In the genomic region with DNA sequence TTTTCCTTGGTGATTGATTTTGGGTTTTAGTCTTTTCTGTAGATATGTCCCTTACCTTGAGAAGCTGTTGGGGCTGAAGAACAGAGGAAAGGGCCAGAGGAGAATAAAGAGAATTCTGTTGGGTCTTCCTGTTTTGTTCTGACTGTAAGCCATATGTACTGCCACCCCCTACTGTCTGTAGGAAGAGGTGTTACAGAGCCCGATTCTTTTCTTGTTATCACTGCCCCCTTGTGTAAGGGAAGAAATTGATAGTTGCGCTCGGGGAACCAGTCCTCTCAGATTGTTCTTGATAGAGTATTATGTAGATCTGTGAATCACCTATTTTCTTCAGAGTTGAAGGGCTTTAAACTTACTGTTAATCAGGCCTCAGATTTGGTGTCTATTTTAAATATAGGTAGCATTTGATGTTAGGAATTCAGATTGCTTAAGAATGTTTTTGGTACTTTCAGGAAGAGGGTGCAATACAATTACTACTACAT, we compare ENCODE assay signal across 1 cellular context.
TF ChIP-seq lines count a peak whose summit lies in the region.

No MANE protein-coding gene starts in this region.

TF ChIP-seq in GM12878, 131 proteins besides CTCF, POLR2A, EP300 and RAD21 (continued from another document):
- TF ChIP-seq, protein P1, sequence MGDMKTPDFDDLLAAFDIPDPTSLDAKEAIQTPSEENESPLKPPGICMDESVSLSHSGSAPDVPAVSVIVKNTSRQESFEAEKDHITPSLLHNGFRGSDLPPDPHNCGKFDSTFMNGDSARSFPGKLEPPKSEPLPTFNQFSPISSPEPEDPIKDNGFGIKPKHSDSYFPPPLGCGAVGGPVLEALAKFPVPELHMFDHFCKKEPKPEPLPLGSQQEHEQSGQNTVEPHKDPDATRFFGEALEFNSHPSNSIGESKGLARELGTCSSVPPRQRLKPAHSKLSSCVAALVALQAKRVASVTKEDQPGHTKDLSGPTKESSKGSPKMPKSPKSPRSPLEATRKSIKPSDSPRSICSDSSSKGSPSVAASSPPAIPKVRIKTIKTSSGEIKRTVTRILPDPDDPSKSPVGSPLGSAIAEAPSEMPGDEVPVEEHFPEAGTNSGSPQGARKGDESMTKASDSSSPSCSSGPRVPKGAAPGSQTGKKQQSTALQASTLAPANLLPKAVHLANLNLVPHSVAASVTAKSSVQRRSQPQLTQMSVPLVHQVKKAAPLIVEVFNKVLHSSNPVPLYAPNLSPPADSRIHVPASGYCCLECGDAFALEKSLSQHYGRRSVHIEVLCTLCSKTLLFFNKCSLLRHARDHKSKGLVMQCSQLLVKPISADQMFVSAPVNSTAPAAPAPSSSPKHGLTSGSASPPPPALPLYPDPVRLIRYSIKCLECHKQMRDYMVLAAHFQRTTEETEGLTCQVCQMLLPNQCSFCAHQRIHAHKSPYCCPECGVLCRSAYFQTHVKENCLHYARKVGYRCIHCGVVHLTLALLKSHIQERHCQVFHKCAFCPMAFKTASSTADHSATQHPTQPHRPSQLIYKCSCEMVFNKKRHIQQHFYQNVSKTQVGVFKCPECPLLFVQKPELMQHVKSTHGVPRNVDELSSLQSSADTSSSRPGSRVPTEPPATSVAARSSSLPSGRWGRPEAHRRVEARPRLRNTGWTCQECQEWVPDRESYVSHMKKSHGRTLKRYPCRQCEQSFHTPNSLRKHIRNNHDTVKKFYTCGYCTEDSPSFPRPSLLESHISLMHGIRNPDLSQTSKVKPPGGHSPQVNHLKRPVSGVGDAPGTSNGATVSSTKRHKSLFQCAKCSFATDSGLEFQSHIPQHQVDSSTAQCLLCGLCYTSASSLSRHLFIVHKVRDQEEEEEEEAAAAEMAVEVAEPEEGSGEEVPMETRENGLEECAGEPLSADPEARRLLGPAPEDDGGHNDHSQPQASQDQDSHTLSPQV (IDR thresholded peaks at IDR 0.05), result peak; percentile 80; the same call in 1 of the 2 replicates
- no peak for TF ChIP-seq ZNF207 (IDR thresholded peaks at IDR 0.05; ENCODE audit: borderline replicate concordance)
- no peak for TF ChIP-seq SUZ12 (IDR thresholded peaks at IDR 0.05; ENCODE audit: unreplicated experiment)
- TF ChIP-seq ESRRA (IDR thresholded peaks at IDR 0.05; ENCODE audit: low read length), result no peak
- TF ChIP-seq RFX5 (IDR thresholded peaks at IDR 0.05; ENCODE audit: low read depth, low read length), result no peak
- peak; percentile 94 for TF ChIP-seq SMC3 (IDR thresholded peaks at IDR 0.05; ENCODE audit: borderline replicate concordance, low read length)
- TF ChIP-seq RBBP5 (conservative IDR thresholded peaks at IDR 0.05), result no peak
- no peak for TF ChIP-seq POU2F2 (IDR thresholded peaks at IDR 0.05; ENCODE audit: borderline replicate concordance, low read depth, low read length)
- no peak for TF ChIP-seq SIN3A (IDR thresholded peaks at IDR 0.05; ENCODE audit: low read depth, low read length)
- TF ChIP-seq JUNB (IDR thresholded peaks at IDR 0.05), result peak; percentile 79
- no peak for TF ChIP-seq DPF2 (IDR thresholded peaks at IDR 0.05)
- TF ChIP-seq, protein P2, sequence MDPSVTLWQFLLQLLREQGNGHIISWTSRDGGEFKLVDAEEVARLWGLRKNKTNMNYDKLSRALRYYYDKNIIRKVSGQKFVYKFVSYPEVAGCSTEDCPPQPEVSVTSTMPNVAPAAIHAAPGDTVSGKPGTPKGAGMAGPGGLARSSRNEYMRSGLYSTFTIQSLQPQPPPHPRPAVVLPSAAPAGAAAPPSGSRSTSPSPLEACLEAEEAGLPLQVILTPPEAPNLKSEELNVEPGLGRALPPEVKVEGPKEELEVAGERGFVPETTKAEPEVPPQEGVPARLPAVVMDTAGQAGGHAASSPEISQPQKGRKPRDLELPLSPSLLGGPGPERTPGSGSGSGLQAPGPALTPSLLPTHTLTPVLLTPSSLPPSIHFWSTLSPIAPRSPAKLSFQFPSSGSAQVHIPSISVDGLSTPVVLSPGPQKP (IDR thresholded peaks at IDR 0.05; ENCODE audit: low read depth, low read length), result no peak
- no peak for TF ChIP-seq CEBPB (IDR thresholded peaks at IDR 0.05; ENCODE audit: borderline replicate concordance in 1 of 2, low read depth in 2 of 2, low read length in 2 of 2)
- TF ChIP-seq, protein P3, sequence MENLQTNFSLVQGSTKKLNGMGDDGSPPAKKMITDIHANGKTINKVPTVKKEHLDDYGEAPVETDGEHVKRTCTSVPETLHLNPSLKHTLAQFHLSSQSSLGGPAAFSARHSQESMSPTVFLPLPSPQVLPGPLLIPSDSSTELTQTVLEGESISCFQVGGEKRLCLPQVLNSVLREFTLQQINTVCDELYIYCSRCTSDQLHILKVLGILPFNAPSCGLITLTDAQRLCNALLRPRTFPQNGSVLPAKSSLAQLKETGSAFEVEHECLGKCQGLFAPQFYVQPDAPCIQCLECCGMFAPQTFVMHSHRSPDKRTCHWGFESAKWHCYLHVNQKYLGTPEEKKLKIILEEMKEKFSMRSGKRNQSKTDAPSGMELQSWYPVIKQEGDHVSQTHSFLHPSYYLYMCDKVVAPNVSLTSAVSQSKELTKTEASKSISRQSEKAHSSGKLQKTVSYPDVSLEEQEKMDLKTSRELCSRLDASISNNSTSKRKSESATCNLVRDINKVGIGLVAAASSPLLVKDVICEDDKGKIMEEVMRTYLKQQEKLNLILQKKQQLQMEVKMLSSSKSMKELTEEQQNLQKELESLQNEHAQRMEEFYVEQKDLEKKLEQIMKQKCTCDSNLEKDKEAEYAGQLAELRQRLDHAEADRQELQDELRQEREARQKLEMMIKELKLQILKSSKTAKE (IDR thresholded peaks at IDR 0.05; ENCODE audit: low read depth, poor library complexity, severe bottlenecking), result no peak
- TF ChIP-seq YBX1 (IDR thresholded peaks at IDR 0.05), result no peak
- TF ChIP-seq ZNF24 (IDR thresholded peaks at IDR 0.05), result peak; percentile 35; the same call in 1 of the 2 replicates
- TF ChIP-seq, protein P4, sequence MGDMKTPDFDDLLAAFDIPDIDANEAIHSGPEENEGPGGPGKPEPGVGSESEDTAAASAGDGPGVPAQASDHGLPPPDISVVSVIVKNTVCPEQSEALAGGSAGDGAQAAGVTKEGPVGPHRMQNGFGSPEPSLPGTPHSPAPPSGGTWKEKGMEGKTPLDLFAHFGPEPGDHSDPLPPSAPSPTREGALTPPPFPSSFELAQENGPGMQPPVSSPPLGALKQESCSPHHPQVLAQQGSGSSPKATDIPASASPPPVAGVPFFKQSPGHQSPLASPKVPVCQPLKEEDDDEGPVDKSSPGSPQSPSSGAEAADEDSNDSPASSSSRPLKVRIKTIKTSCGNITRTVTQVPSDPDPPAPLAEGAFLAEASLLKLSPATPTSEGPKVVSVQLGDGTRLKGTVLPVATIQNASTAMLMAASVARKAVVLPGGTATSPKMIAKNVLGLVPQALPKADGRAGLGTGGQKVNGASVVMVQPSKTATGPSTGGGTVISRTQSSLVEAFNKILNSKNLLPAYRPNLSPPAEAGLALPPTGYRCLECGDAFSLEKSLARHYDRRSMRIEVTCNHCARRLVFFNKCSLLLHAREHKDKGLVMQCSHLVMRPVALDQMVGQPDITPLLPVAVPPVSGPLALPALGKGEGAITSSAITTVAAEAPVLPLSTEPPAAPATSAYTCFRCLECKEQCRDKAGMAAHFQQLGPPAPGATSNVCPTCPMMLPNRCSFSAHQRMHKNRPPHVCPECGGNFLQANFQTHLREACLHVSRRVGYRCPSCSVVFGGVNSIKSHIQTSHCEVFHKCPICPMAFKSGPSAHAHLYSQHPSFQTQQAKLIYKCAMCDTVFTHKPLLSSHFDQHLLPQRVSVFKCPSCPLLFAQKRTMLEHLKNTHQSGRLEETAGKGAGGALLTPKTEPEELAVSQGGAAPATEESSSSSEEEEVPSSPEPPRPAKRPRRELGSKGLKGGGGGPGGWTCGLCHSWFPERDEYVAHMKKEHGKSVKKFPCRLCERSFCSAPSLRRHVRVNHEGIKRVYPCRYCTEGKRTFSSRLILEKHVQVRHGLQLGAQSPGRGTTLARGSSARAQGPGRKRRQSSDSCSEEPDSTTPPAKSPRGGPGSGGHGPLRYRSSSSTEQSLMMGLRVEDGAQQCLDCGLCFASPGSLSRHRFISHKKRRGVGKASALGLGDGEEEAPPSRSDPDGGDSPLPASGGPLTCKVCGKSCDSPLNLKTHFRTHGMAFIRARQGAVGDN (IDR thresholded peaks at IDR 0.05), result no peak
- TF ChIP-seq SUPT20H (IDR thresholded peaks at IDR 0.05; ENCODE audit: borderline replicate concordance, control insufficient read depth, low read depth, low read length), result no peak
- no peak for TF ChIP-seq IKZF1 (conservative IDR thresholded peaks at IDR 0.05)
- no peak for TF ChIP-seq MTA2 (IDR thresholded peaks at IDR 0.05; ENCODE audit: low read depth)
- TF ChIP-seq BRCA1 (IDR thresholded peaks at IDR 0.05; ENCODE audit: low read depth, low read length), result no peak
- 0 out of 4 replicates have a peak, but pooled peaks of 1 of the 2 experiments have one; percentile 24 for TF ChIP-seq IKZF2 (IDR thresholded peaks at IDR 0.05)
- TF ChIP-seq CBFB (IDR thresholded peaks at IDR 0.05; ENCODE audit: low read depth), result no peak
- TF ChIP-seq ETV6 (conservative IDR thresholded peaks at IDR 0.05 in 1 of 2, IDR thresholded peaks at IDR 0.05 in 1 of 2; ENCODE audit: borderline replicate concordance in 1 of 2, low read depth in 1 of 2), result peak; percentile 63 to 75; a peak in 2 of 4 replicates
- 0 out of 4 replicates have a peak, but pooled peaks of 1 of the 2 experiments have one; percentile 10 for TF ChIP-seq SRF (IDR thresholded peaks at IDR 0.05; ENCODE audit: low read depth in 2 of 2, low read length in 2 of 2)
- 0 out of 2 replicates have a peak, but pooled peaks have one; percentile 27 for TF ChIP-seq ZSCAN29 (IDR thresholded peaks at IDR 0.05)
- TF ChIP-seq TBL1XR1 (IDR thresholded peaks at IDR 0.05; ENCODE audit: low read depth, low read length), result no peak
- TF ChIP-seq, protein P5, sequence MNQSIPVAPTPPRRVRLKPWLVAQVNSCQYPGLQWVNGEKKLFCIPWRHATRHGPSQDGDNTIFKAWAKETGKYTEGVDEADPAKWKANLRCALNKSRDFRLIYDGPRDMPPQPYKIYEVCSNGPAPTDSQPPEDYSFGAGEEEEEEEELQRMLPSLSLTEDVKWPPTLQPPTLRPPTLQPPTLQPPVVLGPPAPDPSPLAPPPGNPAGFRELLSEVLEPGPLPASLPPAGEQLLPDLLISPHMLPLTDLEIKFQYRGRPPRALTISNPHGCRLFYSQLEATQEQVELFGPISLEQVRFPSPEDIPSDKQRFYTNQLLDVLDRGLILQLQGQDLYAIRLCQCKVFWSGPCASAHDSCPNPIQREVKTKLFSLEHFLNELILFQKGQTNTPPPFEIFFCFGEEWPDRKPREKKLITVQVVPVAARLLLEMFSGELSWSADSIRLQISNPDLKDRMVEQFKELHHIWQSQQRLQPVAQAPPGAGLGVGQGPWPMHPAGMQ (IDR thresholded peaks at IDR 0.05; ENCODE audit: borderline replicate concordance), result no peak
- TF ChIP-seq SMARCA5 (IDR thresholded peaks at IDR 0.05), result peak; percentile 74; the same call in 1 of the 2 replicates
- TF ChIP-seq RUNX3 (IDR thresholded peaks at IDR 0.05; ENCODE audit: low read length), result peak; percentile 20; the same call in 1 of the 2 replicates
- TF ChIP-seq KAT2A (conservative IDR thresholded peaks at IDR 0.05; ENCODE audit: control insufficient read depth, low read depth, low read length), result no peak
- no peak for TF ChIP-seq GABPA (IDR thresholded peaks at IDR 0.05; ENCODE audit: low read depth)
